Comparison of ENCODE assay signal across 22 cellular contexts in genomic region chr16:57680842-57681241, GRCh38. TPM values are rescaled to one million over a fixed set of nuclear protein-coding genes. Genes with fewer than 3 reads are reported as not detected.
"Had no signal": no experiment of that assay in that cellular context is flagged by ENCODE, and none has a peak within 500 bp of the region (broad histone marks: within the 10 kb centered on the region; RNA-seq: fewer than 3 reads in every experiment).

No MANE protein-coding gene starts in this region.

- H3K27me3 ChIP-seq: brain microvascular endothelial cell had no signal

- H3K4me1 ChIP-seq: prostate gland had no signal

- DNase-seq: activated CD4-positive, alpha-beta memory T cell treated with anti-CD3 and anti-CD28 coated beads, Interleukin-2, amount 10 ng/mL, durations not matched to agents 7 days and 5 days; activated CD4-positive, alpha-beta T cell treated with anti-CD3 and anti-CD28 coated beads for 4 hours; activated gamma-delta T cell treated with Interleukin-2 at 50 U/mL for 16 hours; activated T-cell treated with anti-CD3 and anti-CD28 coated beads, Interleukin-2, amount 50 U/mL, for 48 hours; anterior cingulate cortex; brain microvascular endothelial cell; effector memory CD4-positive, alpha-beta T cell; foreskin melanocyte; left ventricle myocardium superior; mucosa of descending colon; naive thymus-derived CD4-positive, alpha-beta T cell; right cardiac atrium; stimulated activated naive CD8-positive, alpha-beta T cell treated with anti-CD3 and anti-CD28 coated beads, Interleukin-15, amount 100 ng/mL, for 72 hours; T-helper 17 cell had no signal

- FAIRE-seq: TTC549 had no signal

- H3K36me3 Mint-ChIP-seq: activated naive CD8-positive, alpha-beta T cell; memory B cell; naive thymus-derived CD4-positive, alpha-beta T cell; type B pancreatic cell; WTC11 had no signal

- H3K27me3 Mint-ChIP-seq: activated naive CD8-positive, alpha-beta T cell; stimulated activated naive CD8-positive, alpha-beta T cell treated with anti-CD3 and anti-CD28 coated beads, Interleukin-15, amount 100 ng/mL, for 72 hours; type B pancreatic cell had no signal

- H3K4me3 ChIP-seq: mucosa of descending colon, prostate gland had no signal

- H3K36me3 ChIP-seq: brain microvascular endothelial cell, prostate gland had no signal

- H3K9me3 Mint-ChIP-seq: activated CD4-positive, alpha-beta memory T cell treated with anti-CD3 and anti-CD28 coated beads, Interleukin-2, amount 10 ng/mL, durations not matched to agents 7 days and 5 days; dendritic cell treated with granulocyte-macrophage colony-stimulating factor and Interleukin-4, amounts not matched to agents 40 ng/mL and 50 ng/mL, for 4 days; memory B cell; naive thymus-derived CD4-positive, alpha-beta T cell; stimulated activated naive CD8-positive, alpha-beta T cell treated with anti-CD3 and anti-CD28 coated beads, Interleukin-15, amount 100 ng/mL, for 72 hours; type B pancreatic cell; WTC11 had no signal

- H3K27ac Mint-ChIP-seq: activated CD4-positive, alpha-beta memory T cell treated with anti-CD3 and anti-CD28 coated beads, Interleukin-2, amount 10 ng/mL, durations not matched to agents 7 days and 5 days; activated naive CD8-positive, alpha-beta T cell; dendritic cell treated with granulocyte-macrophage colony-stimulating factor and Interleukin-4, amounts not matched to agents 40 ng/mL and 50 ng/mL, for 4 days; memory B cell; naive thymus-derived CD4-positive, alpha-beta T cell; T-helper 17 cell; type B pancreatic cell; WTC11 had no signal

- ATAC-seq: left ventricle myocardium superior; mucosa of descending colon; naive thymus-derived CD4-positive, alpha-beta T cell; right cardiac atrium; stimulated activated naive CD8-positive, alpha-beta T cell treated with anti-CD3 and anti-CD28 coated beads, Interleukin-15, amount 100 ng/mL, for 72 hours; T-helper 17 cell; WTC11 had no signal

- H3K27ac ChIP-seq: brain microvascular endothelial cell, prostate gland had no signal

- H3K4me3 Mint-ChIP-seq: activated CD4-positive, alpha-beta memory T cell treated with anti-CD3 and anti-CD28 coated beads, Interleukin-2, amount 10 ng/mL, durations not matched to agents 7 days and 5 days; activated naive CD8-positive, alpha-beta T cell; dendritic cell treated with granulocyte-macrophage colony-stimulating factor and Interleukin-4, amounts not matched to agents 40 ng/mL and 50 ng/mL, for 4 days; memory B cell; naive thymus-derived CD4-positive, alpha-beta T cell; stimulated activated naive CD8-positive, alpha-beta T cell treated with anti-CD3 and anti-CD28 coated beads, Interleukin-15, amount 100 ng/mL, for 72 hours; T-helper 17 cell; type B pancreatic cell; WTC11 had no signal

- H3K9me3 ChIP-seq: mucosa of descending colon, prostate gland had no signal

- H3K4me1 Mint-ChIP-seq: activated CD4-positive, alpha-beta memory T cell treated with anti-CD3 and anti-CD28 coated beads, Interleukin-2, amount 10 ng/mL, durations not matched to agents 7 days and 5 days; stimulated activated naive CD8-positive, alpha-beta T cell treated with anti-CD3 and anti-CD28 coated beads, Interleukin-15, amount 100 ng/mL, for 72 hours had no signal

RNA-seq across cellular contexts. Expression of gene ADGRG3, which starts 12.7 kb away (rescaled TPM):
- total RNA-seq: activated CD4-positive, alpha-beta memory T cell treated with anti-CD3 and anti-CD28 coated beads, Interleukin-2, amount 10 ng/mL, durations not matched to agents 7 days and 5 days; kidney epithelial cell; prostate gland had no signal
- polyA plus RNA-seq: naive thymus-derived CD4-positive, alpha-beta T cell had no signal

RNA-seq across cellular contexts. Expression of gene DRC7, which starts 13.8 kb away (rescaled TPM):
- total RNA-seq: activated CD4-positive, alpha-beta memory T cell treated with anti-CD3 and anti-CD28 coated beads, Interleukin-2, amount 10 ng/mL, durations not matched to agents 7 days and 5 days; left ventricle myocardium superior; mucosa of descending colon; naive thymus-derived CD4-positive, alpha-beta T cell; right cardiac atrium; WTC11 had no signal
- polyA plus RNA-seq: naive thymus-derived CD4-positive, alpha-beta T cell; right cardiac atrium had no signal
